Comparison of ENCODE assay signal across 8 cellular contexts in genomic region chr3:13495921-13496723, GRCh38. TPM values are rescaled to one million over a fixed set of nuclear protein-coding genes. Genes with fewer than 3 reads are reported as not detected.
A peak's percentile ranks its signal among the peaks of the same experiment; 100 is the strongest.
DNase-seq lines count a peak whose midpoint lies in the region; ATAC-seq and TF ChIP-seq lines count a peak whose summit lies in the region.

No MANE protein-coding gene starts in this region.

- peak; percentile 75 for TF ChIP-seq CTCF in glutamatergic neuron (IDR thresholded peaks at IDR 0.05; ENCODE audit: partially characterized antibody, unreplicated experiment)

- H3K27ac Mint-ChIP-seq in activated naive CD4-positive, alpha-beta T cell treated with anti-CD3 and anti-CD28 coated beads, Interleukin-2, amount 50 U/mL, for 72 hours = no peak overlapping the region
- H3K27ac Mint-ChIP-seq in glutamatergic neuron (ENCODE audit: unreplicated experiment) = no peak overlapping the region

- no peak overlapping the region for H3K4me3 Mint-ChIP-seq in glutamatergic neuron (ENCODE audit: unreplicated experiment)

- intact Hi-C loops in posterior vena cava (cut with DNase I) = loop anchor here (2.0 kb wide), 1 partner anchor 153 kb away; no protein-coding TSS in a partner anchor

- peaks cover 2% of the 10 kb centered on the region for H3K27me3 Mint-ChIP-seq in glutamatergic neuron (ENCODE audit: unreplicated experiment)

- peaks cover 3% of the 10 kb centered on the region for H3K4me1 Mint-ChIP-seq in glutamatergic neuron (ENCODE audit: low read depth, unreplicated experiment)

- H3K36me3 Mint-ChIP-seq in activated naive CD4-positive, alpha-beta T cell treated with anti-CD3 and anti-CD28 coated beads, Interleukin-2, amount 50 U/mL, for 72 hours = no peaks in the 10 kb centered on the region
- no peaks in the 10 kb centered on the region for H3K36me3 Mint-ChIP-seq in glutamatergic neuron (ENCODE audit: unreplicated experiment)

- peak; percentile 70 for ATAC-seq in GM21381 (IDR thresholded peaks at IDR 0.05; ENCODE audit: unreplicated experiment)
- peak; percentile 83 to 85 for ATAC-seq in activated naive CD4-positive, alpha-beta T cell treated with anti-CD3 and anti-CD28 coated beads, Interleukin-2, amount 50 U/mL, for 72 hours

- DNase-seq in CMK (ENCODE audit: low read depth) (peak; percentile 60), LHCN-M2 (ENCODE audit: low read depth) (peak; percentile 61), SKM-1 (lab: John Stamatoyannopoulos, UW; ENCODE audit: unreplicated experiment) (peak; percentile 80), glutamatergic neuron (peak; percentile 86), posterior vena cava (ENCODE audit: low spot score) (peak; percentile 93), ureter (ENCODE audit: low spot score) (peak; percentile 87)
- DNase-seq in activated naive CD4-positive, alpha-beta T cell treated with anti-CD3 and anti-CD28 coated beads, Interleukin-2, amount 50 U/mL, for 72 hours (ENCODE audit: low spot score in 2 of 2) = peak; percentile 63 to 77

- H3K9me3 Mint-ChIP-seq in activated naive CD4-positive, alpha-beta T cell treated with anti-CD3 and anti-CD28 coated beads, Interleukin-2, amount 50 U/mL, for 72 hours = no peaks in the 10 kb centered on the region
- peaks cover 3% of the 10 kb centered on the region for H3K9me3 Mint-ChIP-seq in glutamatergic neuron (ENCODE audit: unreplicated experiment)

RNA-seq across cellular contexts. Expression of gene HDAC11, which starts 16.0 kb away (rescaled TPM):
- total RNA-seq in LHCN-M2 (2014; rRNA removed) (7.1 and 11.3 TPM in 2 replicates), glutamatergic neuron (ENCODE audit: unreplicated experiment) (19.8 TPM), posterior vena cava (10 to 100 TPM; 12.9 to 15.3 TPM), ureter (17.4 TPM)
- 14.2 TPM for polyA plus RNA-seq in LHCN-M2 (2012)
- total RNA-seq in activated naive CD4-positive, alpha-beta T cell treated with anti-CD3 and anti-CD28 coated beads, Interleukin-2, amount 50 U/mL, for 72 hours = 1 to 10 TPM; 3.7 TPM

RNA-seq across cellular contexts. Expression of gene FBLN2, which starts 52.8 kb away (rescaled TPM):
- 0.06 and 0.19 TPM in 2 replicates for total RNA-seq in LHCN-M2 (2014; rRNA removed)
- polyA plus RNA-seq in LHCN-M2 (2012) = 0.10 TPM
- total RNA-seq in activated naive CD4-positive, alpha-beta T cell treated with anti-CD3 and anti-CD28 coated beads, Interleukin-2, amount 50 U/mL, for 72 hours = not detected
- 2.1 TPM for total RNA-seq in glutamatergic neuron (ENCODE audit: unreplicated experiment)
- total RNA-seq in posterior vena cava = 100 to 1,000 TPM; 283 to 585 TPM
- 42.7 TPM for total RNA-seq in ureter

Comparison
In these comparisons a context has a peak if more than half of its experiments do, and no peak if none do; other contexts are left out.
1. Peak in every context shown above with its lines: DNase-seq and ATAC-seq.
2. RNA of gene FBLN2, which starts 52.8 kb away (total RNA-seq): 283 to 585 TPM in posterior vena cava and 42.7 TPM in ureter (single experiment); 2.1 TPM in glutamatergic neuron (single experiment), not detected in activated naive CD4-positive, alpha-beta T cell treated with anti-CD3 and anti-CD28 coated beads, Interleukin-2, amount 50 U/mL, for 72 hours and 0.06 to 0.19 TPM in LHCN-M2; every median in the first group is over 10 times any median in the second.